In the genomic region with DNA sequence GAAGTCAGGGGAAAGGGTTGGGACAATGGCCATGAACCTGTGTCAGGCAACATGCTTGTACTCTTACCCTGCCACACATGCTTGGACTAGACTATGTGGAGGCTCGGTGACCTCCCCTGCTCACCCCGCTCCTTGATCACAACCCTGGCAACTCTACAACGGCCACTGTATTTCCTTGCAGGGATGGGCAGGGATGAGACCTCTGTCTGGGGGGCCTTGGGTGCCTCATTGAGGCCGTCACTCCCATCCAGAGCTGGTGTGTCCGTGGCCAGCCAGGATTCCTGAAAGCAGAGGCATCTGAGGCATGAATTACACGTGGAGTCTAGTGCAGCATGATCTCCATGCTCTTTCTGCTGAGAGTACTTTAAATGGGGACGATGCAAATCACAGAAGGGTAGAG, we compare ENCODE assay signal across 10 cellular contexts. TPM values are rescaled to one million over a fixed set of nuclear protein-coding genes. Genes with fewer than 3 reads are reported as not detected.
DNase-seq lines count a peak whose midpoint lies in the region; ATAC-seq and TF ChIP-seq lines count a peak whose summit lies in the region.
"Had no signal": no experiment of that assay in that cellular context is flagged by ENCODE, and none has a peak within 500 bp of the region (broad histone marks: within the 10 kb centered on the region; RNA-seq: fewer than 3 reads in every experiment).

No MANE protein-coding gene starts in this region.

- peaks cover 36% of the 10 kb centered on the region for H3K4me1 Mint-ChIP-seq in activated B cell treated with CpG ODN at 0.5 μM for 24 hours

- TF ChIP-seq CTCF in activated B cell treated with CpG ODN at 0.5 μM for 24 hours (IDR thresholded peaks at IDR 0.05) (no peak), right atrium auricular region (IDR thresholded peaks at IDR 0.05) (no peak), smooth muscle cell (IDR thresholded peaks at IDR 0.05; ENCODE audit: borderline replicate concordance, insufficient read depth, poor library complexity, severe bottlenecking) (no peak)

- no peak overlapping the region for H2AFZ ChIP-seq in smooth muscle cell (ENCODE audit: low read depth)

- H3K27ac ChIP-seq in right atrium auricular region: peak overlapping the region; percentile 89 to 94
- no peak overlapping the region for H3K27ac ChIP-seq in smooth muscle cell (ENCODE audit: low read depth)

- peaks cover 11% of the 10 kb centered on the region for H3K36me3 Mint-ChIP-seq in activated B cell treated with CpG ODN at 0.5 μM for 24 hours (ENCODE audit: low read depth)

- H3K9me3 ChIP-seq in HAP-1 (no peaks in the 10 kb centered on the region), right atrium auricular region (no peaks in the 10 kb centered on the region), smooth muscle cell (replicated peaks; ENCODE audit: low read depth) (no peaks in the 10 kb centered on the region)

- peak overlapping the region; percentile 98 for H3K4me3 Mint-ChIP-seq in activated B cell treated with CpG ODN at 0.5 μM for 24 hours

- no peaks in the 10 kb centered on the region for H3K27me3 ChIP-seq in HAP-1 (ENCODE audit: low read depth)
- H3K27me3 ChIP-seq in right atrium auricular region: no peaks in the 10 kb centered on the region
- no peaks in the 10 kb centered on the region for H3K27me3 ChIP-seq in smooth muscle cell (ENCODE audit: low read depth)

- H3K4me3 ChIP-seq in HAP-1: peak overlapping the region; percentile 84; the same call in 1 of the 2 replicates
- peak overlapping the region; percentile 83 to 91 for H3K4me3 ChIP-seq in right atrium auricular region
- H3K4me3 ChIP-seq in smooth muscle cell: peak overlapping the region; percentile 86

- intact Hi-C loops in activated B cell treated with CpG ODN at 0.5 μM for 24 hours (cut with micrococcal nuclease): loop anchor here (5.0 to 10.0 kb wide), 2 partner anchors 199 to 276 kb away; a partner anchor contains a TSS

- peak overlapping the region; percentile 92 for H3K4me2 ChIP-seq in smooth muscle cell

- peak overlapping the region; percentile 50 for H3K27ac Mint-ChIP-seq in activated B cell treated with CpG ODN at 0.5 μM for 24 hours

- H3K79me2 ChIP-seq in smooth muscle cell (ENCODE audit: low read depth): no peaks in the 10 kb centered on the region

- ATAC-seq in activated B cell treated with CpG ODN at 0.5 μM for 24 hours (ENCODE audit: low read depth) (no peak), left lobe of liver (no peak)

- no peaks in the 10 kb centered on the region for H3K36me3 ChIP-seq in HAP-1 (replicated peaks)
- H3K36me3 ChIP-seq in right atrium auricular region: peaks cover 16% of the 10 kb centered on the region
- no peaks in the 10 kb centered on the region for H3K36me3 ChIP-seq in smooth muscle cell (ENCODE audit: low read depth)

- H3K4me1 ChIP-seq in HAP-1 (peaks cover 19% of the 10 kb centered on the region), right atrium auricular region (peaks cover 0 to 54% of the 10 kb centered on the region in 2 donors), smooth muscle cell (ENCODE audit: low read depth) (peaks cover 4% of the 10 kb centered on the region)

- POLR2A ChIA-PET in activated B cell treated with CpG ODN at 0.5 μM for 24 hours (lab: Charles Lee): interaction anchor here (1.2 to 2.1 kb wide), 4 partner anchors 9 to 39 kb away, joined by 4 to 13 read pairs (median 9); a partner anchor contains a TSS

- DNase-seq in HAP-1 (ENCODE audit: low spot score in 2 of 2) (no peak), activated B cell treated with CpG ODN at 0.5 μM for 24 hours (no peak), right atrium auricular region (ENCODE audit: low spot score) (no peak), smooth muscle cell (lab: John Stamatoyannopoulos, UW; ENCODE audit: unreplicated experiment) (no peak), left lobe of liver (ENCODE audit: low spot score) (no peak), NCI-H774 (lab: John Stamatoyannopoulos, UW) (no peak), amygdala (lab: John Stamatoyannopoulos, UW) (no peak)
- DNase-seq in stimulated activated CD4-positive, alpha-beta T cell treated with anti-CD3 and anti-CD28 coated beads, Interleukin-4, amount 100 ng/mL, for 24 hours: no peak
- DNase-seq: activated gamma-delta T cell treated with Interleukin-2 at 50 U/mL for 16 hours, NCI-H2171 had no signal

- no peaks in the 10 kb centered on the region for H3F3A ChIP-seq in smooth muscle cell (ENCODE audit: low read depth)

- WGBS in smooth muscle cell (ENCODE audit: low lambda C conversion rate): 83% methylated on average over 7 of the region's 7 CpGs

- H3K27me3 Mint-ChIP-seq in activated B cell treated with CpG ODN at 0.5 μM for 24 hours: no peaks in the 10 kb centered on the region

- in situ Hi-C loops in HAP-1 (cut with MboI; ENCODE audit: low sequenced_read_pairs): no loop called here

- no peak overlapping the region for H3K9ac ChIP-seq in smooth muscle cell (ENCODE audit: low read depth)

- CTCF ChIA-PET in activated B cell treated with CpG ODN at 0.5 μM for 24 hours (lab: Charles Lee): interaction anchor here (1.2 to 1.4 kb wide), 3 partner anchors 15 to 82 kb away, joined by 3 to 7 read pairs (median 4); a partner anchor contains a TSS

- no peaks in the 10 kb centered on the region for H3K9me3 Mint-ChIP-seq in activated B cell treated with CpG ODN at 0.5 μM for 24 hours

- no peaks in the 10 kb centered on the region for H4K20me1 ChIP-seq in smooth muscle cell (ENCODE audit: low read depth)

RNA-seq across cellular contexts. Expression of a gene that starts 0.9 kb away (rescaled TPM):
- 5.7 and 8.6 TPM in 2 replicates for total RNA-seq in activated B cell treated with CpG ODN at 0.5 μM for 24 hours
- total RNA-seq in right atrium auricular region: 10 to 100 TPM; 28.3 to 29.1 TPM
- total RNA-seq in smooth muscle cell: 22.5 and 24.2 TPM in 2 replicates
- 29.7 and 38.3 TPM in 2 replicates for polyA plus RNA-seq in smooth muscle cell
- total RNA-seq in left lobe of liver: 12.5 TPM

RNA-seq across cellular contexts. Expression of a gene that starts 10.2 kb away (rescaled TPM):
- total RNA-seq in activated B cell treated with CpG ODN at 0.5 μM for 24 hours (0.10 and 0.40 TPM in 2 replicates), right atrium auricular region (1 to 10 TPM in 1 of 2 donors, under 1 TPM in 1; 0.59 to 1.2 TPM), smooth muscle cell (5.5 and 8.5 TPM in 2 replicates), left lobe of liver (78.9 TPM)
- polyA plus RNA-seq in smooth muscle cell: 2.7 and 11.1 TPM in 2 replicates

RNA-seq across cellular contexts. Expression of a gene that starts 18.2 kb away (rescaled TPM):
- total RNA-seq in activated B cell treated with CpG ODN at 0.5 μM for 24 hours (52.5 and 54.1 TPM in 2 replicates), right atrium auricular region (10 to 100 TPM; 28.9 to 51.0 TPM), smooth muscle cell (16.5 and 22.7 TPM in 2 replicates), left lobe of liver (1.6 TPM)
- 11.4 and 15.9 TPM in 2 replicates for polyA plus RNA-seq in smooth muscle cell
